Comparison of ENCODE assay signal across 14 cellular contexts in genomic region chr6:117549606-117550005, GRCh38. TPM values are rescaled to one million over a fixed set of nuclear protein-coding genes. Genes with fewer than 3 reads are reported as not detected.
DNase-seq lines count a peak whose midpoint lies in the region; ATAC-seq and TF ChIP-seq lines count a peak whose summit lies in the region.
"Had no signal": no experiment of that assay in that cellular context is flagged by ENCODE, and none has a peak within 500 bp of the region (broad histone marks: within the 10 kb centered on the region; RNA-seq: fewer than 3 reads in every experiment).

No MANE protein-coding gene starts in this region.

- H3K27me3 ChIP-seq in right cardiac atrium (ENCODE audit: control insufficient read depth, insufficient read depth) (no peaks in the 10 kb centered on the region), suprapubic skin (no peaks in the 10 kb centered on the region)
- H3K27me3 ChIP-seq: colonic mucosa had no signal

- H3K36me3 Mint-ChIP-seq in stimulated activated naive CD8-positive, alpha-beta T cell treated with anti-CD3 and anti-CD28 coated beads, Interleukin-15, Interleukin-2, amounts not matched to agents 100 ng/mL and 50 ng/mL, for 24 hours (ENCODE audit: low read depth), result no peaks in the 10 kb centered on the region
- H3K36me3 Mint-ChIP-seq in activated CD4-positive, alpha-beta memory T cell treated with anti-CD3 and anti-CD28 coated beads, Interleukin-2, amount 10 ng/mL, durations not matched to agents 7 days and 5 days (ENCODE audit: low read depth), result peaks cover 10% of the 10 kb centered on the region

- peak overlapping the region; percentile 78 for H3K4me3 Mint-ChIP-seq in stimulated activated naive CD8-positive, alpha-beta T cell treated with anti-CD3 and anti-CD28 coated beads, Interleukin-15, Interleukin-2, amounts not matched to agents 100 ng/mL and 50 ng/mL, for 24 hours
- H3K4me3 Mint-ChIP-seq in activated CD4-positive, alpha-beta memory T cell treated with anti-CD3 and anti-CD28 coated beads, Interleukin-2, amount 10 ng/mL, durations not matched to agents 7 days and 5 days, result peak overlapping the region; percentile 75
- H3K4me3 Mint-ChIP-seq: neural crest cell had no signal

- WGBS in right cardiac atrium, result 94% methylated on average over 4 of the region's 4 CpGs
- 98% methylated on average over 4 of the region's 4 CpGs for WGBS in suprapubic skin

- TF ChIP-seq POLR2A in suprapubic skin (IDR thresholded peaks at IDR 0.05), result no peak

- no peak for DNase-seq in stimulated activated naive CD8-positive, alpha-beta T cell treated with anti-CD3 and anti-CD28 coated beads, Interleukin-15, Interleukin-2, amounts not matched to agents 100 U/mL and 50 U/mL, for 24 hours
- peak; percentile 50 for DNase-seq in activated CD4-positive, alpha-beta memory T cell treated with anti-CD3 and anti-CD28 coated beads, Interleukin-2, amount 10 ng/mL, durations not matched to agents 7 days and 5 days
- DNase-seq in left colon (no peak), right cardiac atrium (no peak), suprapubic skin (ENCODE audit: low spot score in 2 of 2) (no peak), SHP77 treated with DMSO at 0.1 percent for 48 hours (lab: John Stamatoyannopoulos, UW) (no peak), NCI-H2107 treated with DMSO at 0.1 percent for 48 hours (lab: John Stamatoyannopoulos, UW; ENCODE audit: unreplicated experiment) (no peak)
- DNase-seq: colonic mucosa, GDM1, RPMI8226 had no signal

- peaks cover 15% of the 10 kb centered on the region for H3K36me3 ChIP-seq in suprapubic skin
- H3K36me3 ChIP-seq: colonic mucosa had no signal

- no peak overlapping the region for H3K4me3 ChIP-seq in right cardiac atrium (ENCODE audit: low read length)
- no peak overlapping the region for H3K4me3 ChIP-seq in suprapubic skin
- H3K4me3 ChIP-seq: colonic mucosa, K562 had no signal

- no peaks in the 10 kb centered on the region for H3K9me3 Mint-ChIP-seq in stimulated activated naive CD8-positive, alpha-beta T cell treated with anti-CD3 and anti-CD28 coated beads, Interleukin-15, Interleukin-2, amounts not matched to agents 100 ng/mL and 50 ng/mL, for 24 hours
- no peaks in the 10 kb centered on the region for H3K9me3 Mint-ChIP-seq in activated CD4-positive, alpha-beta memory T cell treated with anti-CD3 and anti-CD28 coated beads, Interleukin-2, amount 10 ng/mL, durations not matched to agents 7 days and 5 days
- H3K9me3 Mint-ChIP-seq: neural crest cell had no signal

- TF ChIP-seq CTCF in suprapubic skin (IDR thresholded peaks at IDR 0.05), result no peak

- peak overlapping the region; percentile 65 for H3K27ac Mint-ChIP-seq in stimulated activated naive CD8-positive, alpha-beta T cell treated with anti-CD3 and anti-CD28 coated beads, Interleukin-15, Interleukin-2, amounts not matched to agents 100 ng/mL and 50 ng/mL, for 24 hours
- peak overlapping the region; percentile 94 for H3K27ac Mint-ChIP-seq in activated CD4-positive, alpha-beta memory T cell treated with anti-CD3 and anti-CD28 coated beads, Interleukin-2, amount 10 ng/mL, durations not matched to agents 7 days and 5 days
- H3K27ac Mint-ChIP-seq: B cell had no signal

- peaks cover 37% of the 10 kb centered on the region for H3K4me1 Mint-ChIP-seq in stimulated activated naive CD8-positive, alpha-beta T cell treated with anti-CD3 and anti-CD28 coated beads, Interleukin-15, Interleukin-2, amounts not matched to agents 100 ng/mL and 50 ng/mL, for 24 hours (ENCODE audit: low read depth)
- peaks cover 44% of the 10 kb centered on the region for H3K4me1 Mint-ChIP-seq in activated CD4-positive, alpha-beta memory T cell treated with anti-CD3 and anti-CD28 coated beads, Interleukin-2, amount 10 ng/mL, durations not matched to agents 7 days and 5 days
- H3K4me1 Mint-ChIP-seq: neural crest cell had no signal

- H3K4me1 ChIP-seq in right cardiac atrium (ENCODE audit: control insufficient read depth, insufficient read depth, low read length) (no peaks in the 10 kb centered on the region), suprapubic skin (peaks cover 7% of the 10 kb centered on the region)
- H3K4me1 ChIP-seq: colonic mucosa had no signal

- ATAC-seq in stimulated activated naive CD8-positive, alpha-beta T cell treated with anti-CD3 and anti-CD28 coated beads, Interleukin-15, Interleukin-2, amounts not matched to agents 100 U/mL and 50 U/mL, for 24 hours, result no peak
- ATAC-seq in left colon (peak; percentile 16), right cardiac atrium (no peak)

- POLR2A ChIA-PET in activated CD4-positive, alpha-beta memory T cell treated with anti-CD3 and anti-CD28 coated beads, Interleukin-2, amount 10 ng/mL, durations not matched to agents 7 days and 5 days (lab: Charles Lee), result interaction anchor here (0.9 to 3.7 kb wide), 10 partner anchors 18 to 1344 kb away, joined by 3 to 59 read pairs (median 8); partner anchors contain the start of genes ASF1A, DCBLD1 and GOPC

- H3K9me3 ChIP-seq in right cardiac atrium (ENCODE audit: control insufficient read depth, low read length), result no peaks in the 10 kb centered on the region
- no peaks in the 10 kb centered on the region for H3K9me3 ChIP-seq in suprapubic skin
- H3K9me3 ChIP-seq: colonic mucosa had no signal

- CTCF ChIA-PET in activated CD4-positive, alpha-beta memory T cell treated with anti-CD3 and anti-CD28 coated beads, Interleukin-2, amount 10 ng/mL, durations not matched to agents 7 days and 5 days (lab: Charles Lee), result interaction anchor here (0.8 to 4.9 kb wide), 7 partner anchors 10 to 100 kb away, joined by 3 to 43 read pairs (median 15); partner anchors contain the start of gene DCBLD1

- peaks cover 8% of the 10 kb centered on the region for H3K27me3 Mint-ChIP-seq in stimulated activated naive CD8-positive, alpha-beta T cell treated with anti-CD3 and anti-CD28 coated beads, Interleukin-15, Interleukin-2, amounts not matched to agents 100 ng/mL and 50 ng/mL, for 24 hours
- H3K27me3 Mint-ChIP-seq in activated CD4-positive, alpha-beta memory T cell treated with anti-CD3 and anti-CD28 coated beads, Interleukin-2, amount 10 ng/mL, durations not matched to agents 7 days and 5 days, result no peaks in the 10 kb centered on the region

- no peak for TF ChIP-seq EP300 in suprapubic skin (IDR thresholded peaks at IDR 0.05)

- intact Hi-C loops in left colon (cut with DNase I, micrococcal nuclease), result loop anchor here in 1 of 2 donors (10.0 kb wide), 1 partner anchor 95 kb away; no protein-coding TSS in a partner anchor
- intact Hi-C loops in right cardiac atrium (cut with DNase I), result loop anchor here (5.0 to 10.0 kb wide), 3 partner anchors 67 to 205 kb away; partner anchors contain the start of gene DCBLD1 (in 1 of the 4)

- no peak overlapping the region for H3K27ac ChIP-seq in right cardiac atrium (ENCODE audit: low read length)
- H3K27ac ChIP-seq in suprapubic skin, result no peak overlapping the region
- H3K27ac ChIP-seq: colonic mucosa had no signal

RNA-seq across cellular contexts. Expression of gene GOPC, which starts 52.7 kb away (rescaled TPM):
- 10 to 100 TPM; 22.9 to 23.9 TPM for total RNA-seq in activated CD4-positive, alpha-beta memory T cell treated with anti-CD3 and anti-CD28 coated beads, Interleukin-2, amount 10 ng/mL, durations not matched to agents 7 days and 5 days
- 10 to 100 TPM; 25.1 to 37.2 TPM for total RNA-seq in left colon
- 10 to 100 TPM; 23.4 to 28.9 (median 26.0) TPM for total RNA-seq in right cardiac atrium
- polyA plus RNA-seq in right cardiac atrium, result 17.2 TPM
- 10 to 100 TPM; 15.5 to 21.9 (median 20.0) TPM for total RNA-seq in suprapubic skin
